In genomic region chr3:9111349-9112265, GRCh38 we compare ENCODE assay signal across 11 cellular contexts.
DNase-seq lines count a peak whose midpoint lies in the region; ATAC-seq, FAIRE-seq and TF ChIP-seq lines count a peak whose summit lies in the region.
"Had no signal": no experiment of that assay in that cellular context is flagged by ENCODE, and none has a peak within 500 bp of the region (broad histone marks: within the 10 kb centered on the region; RNA-seq: fewer than 3 reads in every experiment).

No MANE protein-coding gene starts in this region.

- no peak overlapping the region for H3K4me3 Mint-ChIP-seq in stimulated activated naive CD8-positive, alpha-beta T cell treated with anti-CD3 and anti-CD28 coated beads, Interleukin-15, amount 100 ng/mL, for 72 hours
- H3K4me3 Mint-ChIP-seq: CD4-positive, alpha-beta T cell had no signal

- H3K4me1 Mint-ChIP-seq in stimulated activated naive CD8-positive, alpha-beta T cell treated with anti-CD3 and anti-CD28 coated beads, Interleukin-15, amount 100 ng/mL, for 72 hours: no peaks in the 10 kb centered on the region

- no peak overlapping the region for H3K4me3 ChIP-seq in lower leg skin (ENCODE audit: low read depth, poor library complexity, severe bottlenecking)
- no peak overlapping the region for H3K4me3 ChIP-seq in aorta (ENCODE audit: low read length in 2 of 2)

- DNase-seq in stimulated activated naive CD8-positive, alpha-beta T cell treated with anti-CD3 and anti-CD28 coated beads, Interleukin-15, Interleukin-2, amounts not matched to agents 100 U/mL and 50 U/mL, for 24 hours: peak; percentile 20
- DNase-seq in stimulated activated naive CD8-positive, alpha-beta T cell treated with anti-CD3 and anti-CD28 coated beads, Interleukin-15, amount 100 ng/mL, for 72 hours: no peak
- DNase-seq in cerebellar cortex (ENCODE audit: low spot score): peak; percentile 96
- DNase-seq in lower leg skin (ENCODE audit: low spot score in 2 of 2): peak; percentile 49 to 90
- DNase-seq in aorta: peak; percentile 75 to 80
- DNase-seq in SKM-1 treated with dmso at 0.1 percent for 144 hours (lab: John Stamatoyannopoulos, UW; ENCODE audit: unreplicated experiment): no peak
- DNase-seq in NCI-H1694 (lab: John Stamatoyannopoulos, UW): no peak
- no peak for DNase-seq in GM12892 (ENCODE audit: insufficient read length)
- DNase-seq: CD4-positive, alpha-beta T cell; left colon had no signal

- peak overlapping the region in 1 of 2 donors; percentile 42 for H3K27ac ChIP-seq in aorta (ENCODE audit: low read depth in 1 of 2, low read length in 2 of 2)

- FAIRE-seq in GM12892 (lab: Jason Lieb, UNC): no peak
- FAIRE-seq: colon had no signal

- no peaks in the 10 kb centered on the region for H3K9me3 ChIP-seq in aorta (ENCODE audit: control insufficient read depth, low read length)

- TF ChIP-seq POLR2A in lower leg skin (IDR thresholded peaks at IDR 0.05): no peak
- TF ChIP-seq POLR2A in GM12892 (IDR thresholded peaks at IDR 0.05; ENCODE audit: low read depth, low read length): no peak

- ATAC-seq in stimulated activated naive CD8-positive, alpha-beta T cell treated with anti-CD3 and anti-CD28 coated beads, Interleukin-15, Interleukin-2, amounts not matched to agents 100 U/mL and 50 U/mL, for 24 hours: no peak
- no peak for ATAC-seq in stimulated activated naive CD8-positive, alpha-beta T cell treated with anti-CD3 and anti-CD28 coated beads, Interleukin-15, amount 100 ng/mL, for 72 hours
- ATAC-seq in aorta (ENCODE audit: low FRiP score): peak; percentile 76
- ATAC-seq: left colon had no signal

- no peak overlapping the region for H3K27ac Mint-ChIP-seq in stimulated activated naive CD8-positive, alpha-beta T cell treated with anti-CD3 and anti-CD28 coated beads, Interleukin-15, amount 100 ng/mL, for 72 hours
- H3K27ac Mint-ChIP-seq: CD4-positive, alpha-beta T cell had no signal

- no peak for TF ChIP-seq CTCF in lower leg skin (IDR thresholded peaks at IDR 0.05)

- intact Hi-C loops in lower leg skin (cut with DNase I; ENCODE audit: low total_unique reads) (no loop called here), aorta (cut with DNase I) (no loop called here)

- no peaks in the 10 kb centered on the region for H3K4me1 ChIP-seq in aorta (ENCODE audit: control insufficient read depth in 1 of 2, insufficient read depth in 2 of 2, low read length in 2 of 2)

- H3K36me3 ChIP-seq in aorta (ENCODE audit: control insufficient read depth in 1 of 2, insufficient read depth in 2 of 2, low read length in 1 of 2): no peaks in the 10 kb centered on the region

- 58 to 65% methylated on average over 17 of the region's 17 CpGs for WGBS in lower leg skin, 2 donors
- 37 to 39% methylated on average over 17 of the region's 17 CpGs for WGBS in aorta, 2 donors

- H3K9me3 Mint-ChIP-seq in stimulated activated naive CD8-positive, alpha-beta T cell treated with anti-CD3 and anti-CD28 coated beads, Interleukin-15, amount 100 ng/mL, for 72 hours: no peaks in the 10 kb centered on the region

- no peaks in the 10 kb centered on the region for H3K27me3 Mint-ChIP-seq in stimulated activated naive CD8-positive, alpha-beta T cell treated with anti-CD3 and anti-CD28 coated beads, Interleukin-15, amount 100 ng/mL, for 72 hours
- H3K27me3 Mint-ChIP-seq: CD4-positive, alpha-beta T cell had no signal

- H3K27me3 ChIP-seq in aorta (ENCODE audit: control insufficient read depth in 1 of 2, insufficient read depth in 2 of 2, low read length in 1 of 2): no peaks in the 10 kb centered on the region

Comparison
In these comparisons a context has a peak if more than half of its experiments do, and no peak if none do; other contexts are left out.
1. DNase-seq: peak in stimulated activated naive CD8-positive, alpha-beta T cell treated with anti-CD3 and anti-CD28 coated beads, Interleukin-15, Interleukin-2, amounts not matched to agents 100 U/mL and 50 U/mL, for 24 hours (single experiment), cerebellar cortex (single experiment), lower leg skin (2 of 2) and aorta (2 of 2); none in stimulated activated naive CD8-positive, alpha-beta T cell treated with anti-CD3 and anti-CD28 coated beads, Interleukin-15, amount 100 ng/mL, for 72 hours (0 of 2), SKM-1 treated with dmso at 0.1 percent for 144 hours (single experiment), NCI-H1694 (single experiment) and GM12892 (single experiment).